In the genomic region with DNA sequence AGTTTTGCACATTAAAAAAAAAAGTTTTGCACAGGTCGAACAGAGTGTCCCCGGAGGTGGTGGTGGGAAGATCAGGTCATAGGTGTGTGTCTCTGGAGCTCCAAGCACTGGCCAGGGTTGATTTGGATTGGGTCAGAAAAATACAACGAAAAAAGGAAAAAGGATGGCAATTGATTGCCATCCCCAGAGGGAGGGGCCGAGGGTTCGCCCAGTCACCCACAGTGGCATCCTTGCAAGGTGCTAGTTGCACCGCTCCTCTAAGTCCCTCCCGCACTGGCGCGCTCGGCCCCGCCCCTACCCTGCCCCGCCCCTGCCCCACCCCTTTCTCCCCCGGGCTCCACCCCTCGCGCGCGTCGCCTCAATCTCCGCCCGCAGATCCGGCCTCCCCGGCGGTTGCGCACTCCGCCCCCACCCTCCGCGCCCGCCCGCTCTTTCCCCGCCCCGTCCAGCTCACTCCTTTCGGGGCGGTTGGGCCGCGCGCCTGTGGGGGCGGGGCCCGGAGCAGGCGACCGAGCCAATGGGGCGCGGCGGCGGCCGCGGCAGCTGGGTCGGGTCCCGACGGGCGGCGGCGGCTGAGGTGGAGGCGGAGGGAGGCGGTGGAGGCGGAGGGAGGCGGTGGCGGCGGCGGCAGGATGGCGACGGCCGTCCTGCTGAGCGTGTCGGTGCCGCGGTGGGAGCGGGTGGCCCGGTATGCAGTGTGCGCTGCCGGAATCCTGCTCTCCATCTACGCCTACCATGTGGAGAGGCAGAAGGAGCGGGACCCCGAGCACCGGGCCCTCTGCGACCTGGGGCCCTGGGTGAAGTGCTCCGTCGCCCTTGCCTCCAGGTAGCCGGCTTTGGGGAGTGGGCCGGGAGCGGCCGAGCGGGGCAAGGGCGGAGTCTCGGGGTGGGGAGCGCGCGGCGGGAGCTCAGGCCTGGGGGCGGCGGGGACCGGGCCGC, we compare ENCODE assay signal across 8 cellular contexts. TPM values are rescaled to one million over a fixed set of nuclear protein-coding genes. Genes with fewer than 3 reads are reported as not detected.
DNase-seq lines count a peak whose midpoint lies in the region; ATAC-seq and TF ChIP-seq lines count a peak whose summit lies in the region.

No MANE protein-coding gene starts in this region.

- H3K9me3 Mint-ChIP-seq in activated naive CD8-positive, alpha-beta T cell (ENCODE audit: low read depth) = peaks cover 3% of the 10 kb centered on the region
- H3K9me3 Mint-ChIP-seq in type B pancreatic cell = no peaks in the 10 kb centered on the region

- ATAC-seq in HG02623 (IDR thresholded peaks at IDR 0.05; ENCODE audit: unreplicated experiment) (peak; percentile 79), SK-N-SH treated with all-trans-retinoic acid at 6 μM for 48 hours (peak; percentile 87), Right ventricle myocardium inferior (peak; percentile 97)

- peak; percentile 13 for TF ChIP-seq CTCF in GM12865 (IDR thresholded peaks at IDR 0.05; ENCODE audit: insufficient read depth, low read depth, low read length, missing control alignments)
- TF ChIP-seq CTCF in type B pancreatic cell (conservative IDR thresholded peaks at IDR 0.05) = peak; percentile 71

- no peaks in the 10 kb centered on the region for H3K36me3 Mint-ChIP-seq in activated naive CD8-positive, alpha-beta T cell
- no peaks in the 10 kb centered on the region for H3K36me3 Mint-ChIP-seq in type B pancreatic cell

- H3K4me1 Mint-ChIP-seq in activated naive CD8-positive, alpha-beta T cell (ENCODE audit: low read depth) = peaks cover 18% of the 10 kb centered on the region
- H3K4me1 Mint-ChIP-seq in type B pancreatic cell (ENCODE audit: unreplicated experiment) = peaks cover 13% of the 10 kb centered on the region

- H3K4me3 ChIP-seq in GM12865 (ENCODE audit: low read depth, low read length) = peak overlapping the region; percentile 86

- H3K27me3 Mint-ChIP-seq in activated naive CD8-positive, alpha-beta T cell = no peaks in the 10 kb centered on the region
- H3K27me3 Mint-ChIP-seq in type B pancreatic cell = no peaks in the 10 kb centered on the region

- peak overlapping the region; percentile 72 for H3K27ac Mint-ChIP-seq in activated naive CD8-positive, alpha-beta T cell
- H3K27ac Mint-ChIP-seq in type B pancreatic cell = peak overlapping the region; percentile 82

- H3K4me3 Mint-ChIP-seq in activated naive CD8-positive, alpha-beta T cell = peak overlapping the region; percentile 80
- H3K4me3 Mint-ChIP-seq in type B pancreatic cell = peak overlapping the region; percentile 84

- DNase-seq in GM12865 (ENCODE audit: low read depth) (peak; percentile 97), NCI-H1092 treated with DMSO at 0.1 percent for 48 hours (lab: John Stamatoyannopoulos, UW) (peak; percentile 93), Right ventricle myocardium inferior (ENCODE audit: missing footprints) (peak; percentile 97), pons (ENCODE audit: low spot score) (peak; percentile 91), type B pancreatic cell (ENCODE audit: extremely low spot score, unreplicated experiment) (peak; percentile 93)

- intact Hi-C loops in Right ventricle myocardium inferior (cut with DNase I) = no loop called here

TF ChIP-seq in SK-N-SH treated with all-trans-retinoic acid at 6 μM for 48 hours, 23 proteins besides CTCF, POLR2A, EP300 and RAD21:
- TF ChIP-seq ZFP3 (CRISPR knock-in tag; IDR thresholded peaks at IDR 0.05) (no peak), ZNF70 (CRISPR knock-in tag; IDR thresholded peaks at IDR 0.05) (no peak), ZNF8 (CRISPR knock-in tag; IDR thresholded peaks at IDR 0.05) (no peak), ZC3H10 (CRISPR knock-in tag; IDR thresholded peaks at IDR 0.05) (no peak), ARNTL (CRISPR knock-in tag; IDR thresholded peaks at IDR 0.05; ENCODE audit: borderline replicate concordance, low read depth) (no peak), ESRRG (CRISPR knock-in tag; IDR thresholded peaks at IDR 0.05) (no peak), SNAI2 (CRISPR knock-in tag; IDR thresholded peaks at IDR 0.05) (no peak), RARB (CRISPR knock-in tag; IDR thresholded peaks at IDR 0.05) (no peak), TOX (CRISPR knock-in tag; IDR thresholded peaks at IDR 0.05; ENCODE audit: borderline replicate concordance) (no peak), PATZ1 (CRISPR knock-in tag; IDR thresholded peaks at IDR 0.05; ENCODE audit: borderline replicate concordance) (no peak), ZFP30 (CRISPR knock-in tag; IDR thresholded peaks at IDR 0.05) (no peak), CSDC2 (CRISPR knock-in tag; IDR thresholded peaks at IDR 0.05) (no peak)
- TF ChIP-seq, protein P1, sequence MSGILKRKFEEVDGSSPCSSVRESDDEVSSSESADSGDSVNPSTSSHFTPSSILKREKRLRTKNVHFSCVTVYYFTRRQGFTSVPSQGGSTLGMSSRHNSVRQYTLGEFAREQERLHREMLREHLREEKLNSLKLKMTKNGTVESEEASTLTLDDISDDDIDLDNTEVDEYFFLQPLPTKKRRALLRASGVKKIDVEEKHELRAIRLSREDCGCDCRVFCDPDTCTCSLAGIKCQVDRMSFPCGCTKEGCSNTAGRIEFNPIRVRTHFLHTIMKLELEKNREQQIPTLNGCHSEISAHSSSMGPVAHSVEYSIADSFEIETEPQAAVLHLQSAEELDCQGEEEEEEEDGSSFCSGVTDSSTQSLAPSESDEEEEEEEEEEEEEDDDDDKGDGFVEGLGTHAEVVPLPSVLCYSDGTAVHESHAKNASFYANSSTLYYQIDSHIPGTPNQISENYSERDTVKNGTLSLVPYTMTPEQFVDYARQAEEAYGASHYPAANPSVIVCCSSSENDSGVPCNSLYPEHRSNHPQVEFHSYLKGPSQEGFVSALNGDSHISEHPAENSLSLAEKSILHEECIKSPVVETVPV (CRISPR knock-in tag; IDR thresholded peaks at IDR 0.05) = no peak

RNA-seq across cellular contexts. Expression of gene ERV3-1, which starts 31.5 kb away (rescaled TPM):
- total RNA-seq in Right ventricle myocardium inferior (5.4 TPM), type B pancreatic cell (ENCODE audit: low replicate concordance) (22.9 and 31.6 TPM in 2 replicates)

RNA-seq across cellular contexts. Expression of gene ZNF117, which starts 47.2 kb away (rescaled TPM):
- total RNA-seq in Right ventricle myocardium inferior (2.2 TPM), type B pancreatic cell (ENCODE audit: low replicate concordance) (18.8 and 24.4 TPM in 2 replicates)

Comparison
In these comparisons a context has a peak if more than half of its experiments do, and no peak if none do; other contexts are left out.
1. Peak in every context shown above with its lines: DNase-seq, ATAC-seq and H3K4me3 ChIP-seq.